In genomic region chr12:28017873-28018255, GRCh38 we compare ENCODE assay signal across 22 cellular contexts. TPM values are rescaled to one million over a fixed set of nuclear protein-coding genes. Genes with fewer than 3 reads are reported as not detected.
"Had no signal": no experiment of that assay in that cellular context is flagged by ENCODE, and none has a peak within 500 bp of the region (broad histone marks: within the 10 kb centered on the region; RNA-seq: fewer than 3 reads in every experiment).

No MANE protein-coding gene starts in this region.

- DNase-seq: IMR-90, Karpas-422, KG1, NCI-H1092 treated with DMSO at 0.1 percent for 48 hours, NCI-H1436, NCI-H187, NCI-H2029, NCI-H2081 treated with DMSO at 0.1 percent for 48 hours, NCI-H2171, NCI-H226, NCI-H510A, NCI-H524 treated with DMSO at 0.1 percent for 48 hours, NCI-H69, NCI-H774, Right ventricle myocardium superior, RPMI8226, SIG-M5 had no signal

- H3K27ac ChIP-seq: SJSA1, SK-N-MC had no signal

- FAIRE-seq: HepG2, RCC 7860 had no signal

- H3K4me3 ChIP-seq: MG63, SJSA1, SK-N-MC had no signal

- H3K36me3 ChIP-seq: MG63, SJSA1 had no signal

- H3K9me3 ChIP-seq: SJSA1 had no signal

- H3K27me3 ChIP-seq: MG63, SJSA1 had no signal

- ATAC-seq: HepG2 had no signal

RNA-seq across cellular contexts. Expression of gene PTHLH, which starts 45.3 kb away (rescaled TPM):
- total RNA-seq: HepG2, Right ventricle myocardium superior had no signal
